Comparison of ENCODE assay signal across 28 cellular contexts in genomic region chr4:167415461-167415860, GRCh38.
"Had no signal": no experiment of that assay in that cellular context is flagged by ENCODE, and none has a peak within 500 bp of the region (broad histone marks: within the 10 kb centered on the region; RNA-seq: fewer than 3 reads in every experiment).

No MANE protein-coding gene starts in this region.

- H3K9me3 ChIP-seq: ovary, psoas muscle, suprapubic skin, testis, tibial artery, transverse colon, upper lobe of right lung, uterus had no signal

- H3K36me3 ChIP-seq: neural progenitor cell, ovary, spleen, suprapubic skin, tibial artery, transverse colon, upper lobe of right lung, uterus had no signal

- H3K9ac ChIP-seq: neural progenitor cell, parathyroid adenoma had no signal

- H3K4me1 ChIP-seq: parathyroid adenoma, psoas muscle, spleen, suprapubic skin, testis, tibial artery, transverse colon, upper lobe of right lung, uterus had no signal

- ATAC-seq: natural killer cell; psoas muscle; right cardiac atrium; sciatic nerve; stimulated activated memory B cell treated with anti-CD40 and anti-IgM and Interleukin-4, amounts not matched to agents 10 μg/mL and 1 μg/mL and 100 μg/mL, for 72 hours; stimulated activated naive CD8-positive, alpha-beta T cell treated with anti-CD3 and anti-CD28 coated beads, Interleukin-15, amount 100 ng/mL, for 72 hours; stimulated activated naive CD8-positive, alpha-beta T cell treated with anti-CD3 and anti-CD28 coated beads, Interleukin-15, Interleukin-2, amounts not matched to agents 100 U/mL and 50 U/mL, for 24 hours; upper lobe of right lung had no signal

- H3K4me2 ChIP-seq: neural progenitor cell, smooth muscle cell had no signal

- H3K4me3 ChIP-seq: neural progenitor cell, ovary, psoas muscle, skin epidermis, smooth muscle cell, spleen, suprapubic skin, testis, tibial artery, transverse colon, upper lobe of right lung, uterus had no signal

- H3K27ac ChIP-seq: neural progenitor cell, ovary, parathyroid adenoma, psoas muscle, skin epidermis, spleen, suprapubic skin, testis, tibial artery, transverse colon, upper lobe of right lung, uterus had no signal

- H3K79me2 ChIP-seq: parathyroid adenoma had no signal

- H3K27me3 ChIP-seq: neural progenitor cell, ovary, spleen, suprapubic skin, testis, tibial artery, transverse colon, upper lobe of right lung, uterus had no signal

- DNase-seq: natural killer cell; occipital lobe; ovary; posterior cingulate gyrus; psoas muscle; right cardiac atrium; spleen; stimulated activated CD4-positive, alpha-beta T cell treated with anti-CD3 and anti-CD28 coated beads, Interleukin-12 subunit alpha, Interleukin-12 subunit beta, amount 100 ng/mL, for 4 hours; stimulated activated CD4-positive, alpha-beta T cell treated with anti-CD3 and anti-CD28 coated beads, Interleukin-1b, Interleukin-23, amount 100 ng/mL, for 48 hours; stimulated activated CD4-positive, alpha-beta T cell treated with anti-CD3 and anti-CD28 coated beads, Interleukin-4, amount 100 ng/mL, for 1 hour; stimulated activated CD4-positive, alpha-beta T cell treated with anti-CD3 and anti-CD28 coated beads, Interleukin-4, amount 100 ng/mL, for 4 hours; stimulated activated CD8-positive, alpha-beta memory T cell treated with anti-CD3 and anti-CD28 coated beads, Interleukin-4, amount 100 ng/mL, for 48 hours; stimulated activated naive CD4-positive, alpha-beta T cell; stimulated activated naive CD8-positive, alpha-beta T cell treated with anti-CD3 and anti-CD28 coated beads, Interleukin-15, amount 100 ng/mL, for 72 hours; stimulated activated naive CD8-positive, alpha-beta T cell treated with anti-CD3 and anti-CD28 coated beads, Interleukin-15, Interleukin-2, amounts not matched to agents 100 U/mL and 50 U/mL, for 24 hours; substantia nigra; testis; tibial artery; transverse colon; upper lobe of right lung; uterus had no signal

- H2AFZ ChIP-seq: neural progenitor cell, parathyroid adenoma had no signal
